6 cellular contexts compared by ENCODE assay signal in genomic region chr3:49804141-49805041, GRCh38. TPM values are rescaled to one million over a fixed set of nuclear protein-coding genes. Genes with fewer than 3 reads are reported as not detected.
DNase-seq lines count a peak whose midpoint lies in the region; ATAC-seq, FAIRE-seq and TF ChIP-seq lines count a peak whose summit lies in the region.

No MANE protein-coding gene starts in this region.

- ATAC-seq in HepG2, result no peak
- no peak for ATAC-seq in GM21381 (IDR thresholded peaks at IDR 0.05; ENCODE audit: unreplicated experiment)

- no peak for TF ChIP-seq CTCF in HepG2 (CRISPR knock-in tag; IDR thresholded peaks at IDR 0.05)

- peaks cover 0 to 4% of the 10 kb centered on the region in 2 donors for H3K27me3 Mint-ChIP-seq in CD8-positive, alpha-beta memory T cell
- H3K27me3 Mint-ChIP-seq in activated CD4-positive, alpha-beta memory T cell treated with anti-CD3 and anti-CD28 coated beads for 36 hours, result peaks cover 8% of the 10 kb centered on the region

- peaks cover 29 to 58% (median 38%) of the 10 kb centered on the region in 3 donors for H3K4me1 Mint-ChIP-seq in CD8-positive, alpha-beta memory T cell
- peaks cover 43% of the 10 kb centered on the region for H3K4me1 Mint-ChIP-seq in activated CD4-positive, alpha-beta memory T cell treated with anti-CD3 and anti-CD28 coated beads for 36 hours (ENCODE audit: low read depth)

- H3K4me1 ChIP-seq in CD8-positive, alpha-beta memory T cell (ENCODE audit: insufficient read depth, low read length), result peaks cover 41% of the 10 kb centered on the region
- peaks cover 79% of the 10 kb centered on the region for H3K4me1 ChIP-seq in HepG2 (ENCODE audit: insufficient read depth, low read length)

- TF ChIP-seq EP300 in HepG2 (IDR thresholded peaks at IDR 0.05; ENCODE audit: low read depth in 2 of 2, low read length in 2 of 2) (no peak), HepG2 (CRISPR knock-in tag; IDR thresholded peaks at IDR 0.05; ENCODE audit: borderline replicate concordance) (no peak)

- CTCF ChIA-PET in CD8-positive, alpha-beta memory T cell (lab: Charles Lee), result interaction anchor here (1.5 to 12.4 kb wide), 6 partner anchors 8 to 265 kb away, joined by 4 to 246 read pairs (median 17); partner anchors contain the start of genes IP6K1 and UBA7
- CTCF ChIA-PET in activated CD4-positive, alpha-beta memory T cell treated with anti-CD3 and anti-CD28 coated beads for 36 hours (lab: Charles Lee), result interaction anchor here (1.0 to 9.3 kb wide), 8 partner anchors 9 to 264 kb away, joined by 3 to 159 read pairs (median 20); partner anchors contain the start of genes IP6K1, MON1A and UBA7
- CTCF ChIA-PET in HepG2 (lab: Yijun Ruan, JAX; ENCODE audit: low intra/inter-chr PET ratio, low total read pairs), result no interaction called here

- no TSS peak for BruUV-seq in HepG2 (replicated peaks; lab: Mats Ljungman, UMichigan)

- H3K27ac Mint-ChIP-seq in CD8-positive, alpha-beta memory T cell, result peak overlapping the region in 5 of 8 donors; percentile 10 to 85 (median 77)
- no peak overlapping the region for H3K27ac Mint-ChIP-seq in activated CD4-positive, alpha-beta memory T cell treated with anti-CD3 and anti-CD28 coated beads for 36 hours

- H3K4me2 ChIP-seq in HepG2 (ENCODE audit: low read depth, low read length), result peak overlapping the region; percentile 93

- H3K27me3 ChIP-seq in CD8-positive, alpha-beta memory T cell (ENCODE audit: insufficient read depth, low read length, poor library complexity, severe bottlenecking), result no peaks in the 10 kb centered on the region
- peaks cover 0 to 12% of the 10 kb centered on the region in 2 experiments; a peak in 3 of 5 replicates for H3K27me3 ChIP-seq in HepG2 (ENCODE audit: control insufficient read depth in 1 of 2, insufficient read depth in 2 of 2, low read length in 2 of 2)

- intact Hi-C loops in activated CD4-positive, alpha-beta memory T cell treated with anti-CD3 and anti-CD28 coated beads for 36 hours (cut with micrococcal nuclease), result no loop called here
- intact Hi-C loops in HepG2 (cut with micrococcal nuclease; ENCODE audit: unreplicated experiment), result no loop called here

- FAIRE-seq in HepG2 (lab: Jason Lieb, UNC), result no peak

- no peak overlapping the region for H3K9ac ChIP-seq in HepG2 (ENCODE audit: insufficient read depth, low read depth, low read length)

- no peaks in the 10 kb centered on the region for H3K36me3 ChIP-seq in CD8-positive, alpha-beta memory T cell (ENCODE audit: insufficient read depth, low read length)
- H3K36me3 ChIP-seq in HepG2 (replicated peaks in 1 of 2; ENCODE audit: control insufficient read depth in 1 of 2, insufficient read depth in 2 of 2, low read length in 2 of 2), result no peaks in the 10 kb centered on the region

- H3K9me3 ChIP-seq in CD8-positive, alpha-beta memory T cell (ENCODE audit: low read length), result no peaks in the 10 kb centered on the region
- no peaks in the 10 kb centered on the region for H3K9me3 ChIP-seq in HepG2 (ENCODE audit: low read length)

- no peak for TF ChIP-seq RAD21 in HepG2 (CRISPR knock-in tag; IDR thresholded peaks at IDR 0.05)

- DNase-seq in CD8-positive, alpha-beta memory T cell, result no peak
- no peak for DNase-seq in activated CD4-positive, alpha-beta memory T cell treated with anti-CD3 and anti-CD28 coated beads for 36 hours
- DNase-seq in HepG2 (ENCODE audit: low spot score), result no peak
- no peak for DNase-seq in NCI-H2171 treated with DMSO at 0.1 percent for 48 hours (lab: John Stamatoyannopoulos, UW)
- no peak for DNase-seq in erythroblast (lab: John Stamatoyannopoulos, UW)

- H3K9me3 Mint-ChIP-seq in CD8-positive, alpha-beta memory T cell, result peaks cover 0 to 2% (median 0%) of the 10 kb centered on the region in 5 donors
- no peaks in the 10 kb centered on the region for H3K9me3 Mint-ChIP-seq in activated CD4-positive, alpha-beta memory T cell treated with anti-CD3 and anti-CD28 coated beads for 36 hours

- H3K36me3 Mint-ChIP-seq in CD8-positive, alpha-beta memory T cell, result peaks cover 0 to 22% (median 1%) of the 10 kb centered on the region in 3 donors
- no peaks in the 10 kb centered on the region for H3K36me3 Mint-ChIP-seq in activated CD4-positive, alpha-beta memory T cell treated with anti-CD3 and anti-CD28 coated beads for 36 hours

- POLR2A ChIA-PET in CD8-positive, alpha-beta memory T cell (lab: Charles Lee), result interaction anchor here (0.6 to 2.6 kb wide), 6 partner anchors 7 to 84 kb away, joined by 3 to 41 read pairs (median 4); partner anchors contain the start of gene UBA7
- POLR2A ChIA-PET in activated CD4-positive, alpha-beta memory T cell treated with anti-CD3 and anti-CD28 coated beads for 36 hours (lab: Charles Lee), result interaction anchor here (2.1 to 2.5 kb wide), 2 partner anchors 9 to 34 kb away, joined by 9 to 17 read pairs; partner anchors contain the start of gene UBA7
- POLR2A ChIA-PET in HepG2 (lab: Yijun Ruan, JAX), result interaction anchor here (1.0 to 2.8 kb wide), 4 partner anchors 8 to 18 kb away, joined by 3 to 22 read pairs (median 9); partner anchors contain the start of genes IP6K1 and UBA7

- in situ Hi-C loops in HepG2 (cut with HindIII; ENCODE audit: extremely low pct_ligation_motif_present, low pct_unique_long_range_greater_than_20kb), result loop anchor here (5.0 to 10.0 kb wide), 2 partner anchors 38 to 100 kb away; partner anchors contain the start of gene MST1R

- no peak overlapping the region for H2AFZ ChIP-seq in HepG2 (ENCODE audit: low read length)

- TF ChIP-seq POLR2A in HepG2 (IDR thresholded peaks at IDR 0.05; ENCODE audit: insufficient read depth in 1 of 2, low read depth in 2 of 2, low read length in 2 of 2) (no peak), erythroblast (IDR thresholded peaks at IDR 0.05; ENCODE audit: low read length) (no peak)

- H3K4me3 Mint-ChIP-seq in CD8-positive, alpha-beta memory T cell, result peak overlapping the region; percentile 83 to 95 (median 91)
- peak overlapping the region; percentile 88 for H3K4me3 Mint-ChIP-seq in activated CD4-positive, alpha-beta memory T cell treated with anti-CD3 and anti-CD28 coated beads for 36 hours

- peak overlapping the region; percentile 91 for H3K4me3 ChIP-seq in CD8-positive, alpha-beta memory T cell (ENCODE audit: low read length)
- H3K4me3 ChIP-seq in HepG2 (replicated peaks in 1 of 3; ENCODE audit: insufficient read depth in 1 of 3, low read depth in 2 of 3, low read length in 3 of 3), result peak overlapping the region in 2 of 3 experiments; percentile 85 to 89; a peak in 3 of 6 replicates

- H3K27ac ChIP-seq in CD8-positive, alpha-beta memory T cell (ENCODE audit: low read depth, low read length), result no peak overlapping the region
- no peak overlapping the region for H3K27ac ChIP-seq in HepG2 (ENCODE audit: extremely low read length, insufficient read depth, low read length)

- WGBS in HepG2 (ENCODE audit: low lambda C conversion rate), result 75% methylated on average over 20 of the region's 26 CpGs

- H4K20me1 ChIP-seq in HepG2 (ENCODE audit: insufficient read depth, low read length), result no peaks in the 10 kb centered on the region

- no peaks in the 10 kb centered on the region for H3K79me2 ChIP-seq in HepG2 (ENCODE audit: insufficient read depth, low read length)

RNA-seq across cellular contexts. Expression of gene INKA1, which starts 1.3 kb away (rescaled TPM):
- 1 to 10 TPM; 1.1 to 1.7 TPM for total RNA-seq in CD8-positive, alpha-beta memory T cell
- polyA plus RNA-seq in CD8-positive, alpha-beta memory T cell, result 1.1 TPM
- total RNA-seq in activated CD4-positive, alpha-beta memory T cell treated with anti-CD3 and anti-CD28 coated beads for 36 hours, result 1 to 10 TPM; 1.0 to 1.2 TPM
- 0.22 TPM in 1 of 2 replicates, not detected in the other for total RNA-seq in HepG2 (2016; rRNA removed; fragmentation: Illumina TruSeq; extraction: Trizol)
- 0.30 TPM in 1 of 2 replicates, not detected in the other for total RNA-seq in HepG2 (2016; cell fraction: cytosol; rRNA removed; fragmentation: Illumina TruSeq; extraction: Trizol; ENCODE audit: low read depth)
- total RNA-seq in HepG2 (2016; cell fraction: insoluble cytoplasmic fraction; rRNA removed; fragmentation: Illumina TruSeq; extraction: Trizol), result 0.15 TPM in 1 of 2 replicates, not detected in the other
- 0.17 and 0.28 TPM in 2 replicates for total RNA-seq in HepG2 (2016; cell fraction: membrane; rRNA removed; fragmentation: Illumina TruSeq; extraction: Trizol)
- not detected in 2 replicates for total RNA-seq in HepG2 (2016; cell fraction: nucleus; rRNA removed; fragmentation: Illumina TruSeq; extraction: Trizol)
- 0.41 and 0.77 TPM in 2 replicates for polyA plus RNA-seq in HepG2 (2011; rRNA removed)
- 0.42 and 0.78 TPM in 2 replicates for polyA plus RNA-seq in HepG2 (2011; cell fraction: cytosol; rRNA removed)
- polyA plus RNA-seq in HepG2 (2011; cell fraction: nucleus; rRNA removed), result 0.34 and 1.1 TPM in 2 replicates
- polyA plus RNA-seq in HepG2 (2012), result 0.28 and 0.42 TPM in 2 replicates
- 0.14 and 0.17 TPM in 2 replicates for polyA plus RNA-seq in HepG2 (2016; cell fraction: cytosol; fragmentation: Illumina TruSeq; extraction: Trizol; ENCODE audit: low read depth)
- 0.23 TPM in 1 of 2 replicates, not detected in the other for polyA plus RNA-seq in HepG2 (2016; cell fraction: insoluble cytoplasmic fraction; fragmentation: Illumina TruSeq; extraction: Trizol; ENCODE audit: low read depth)
- polyA plus RNA-seq in HepG2 (2016; cell fraction: membrane; fragmentation: Illumina TruSeq; extraction: Trizol; ENCODE audit: low read depth), result 0.22 TPM in 1 of 2 replicates, not detected in the other
- polyA plus RNA-seq in HepG2 (2016; cell fraction: nucleus; fragmentation: Illumina TruSeq; extraction: Trizol; ENCODE audit: insufficient read depth, low read depth), result not detected in 2 replicates
- polyA minus RNA-seq in HepG2 (2011; rRNA and poly(A)+ RNA removed; ENCODE audit: low replicate concordance), result 0.38 and 0.82 TPM in 2 replicates
- 0.79 TPM in 1 of 2 replicates, not detected in the other for polyA minus RNA-seq in HepG2 (2011; cell fraction: cytosol; rRNA and poly(A)+ RNA removed)
- 0.50 and 0.64 TPM in 2 replicates for polyA minus RNA-seq in HepG2 (2011; cell fraction: nucleus; rRNA and poly(A)+ RNA removed)

RNA-seq across cellular contexts. Expression of gene CDHR4, which starts 4.7 kb away (rescaled TPM):
- not detected for total RNA-seq in CD8-positive, alpha-beta memory T cell
- not detected for polyA plus RNA-seq in CD8-positive, alpha-beta memory T cell
- under 1 TPM in 1 of 2 experiments, not detected in 1; 0.22 TPM for total RNA-seq in activated CD4-positive, alpha-beta memory T cell treated with anti-CD3 and anti-CD28 coated beads for 36 hours
- not detected in 2 replicates for total RNA-seq in HepG2 (2016; rRNA removed; fragmentation: Illumina TruSeq; extraction: Trizol)
- not detected in 2 replicates for total RNA-seq in HepG2 (2016; cell fraction: cytosol; rRNA removed; fragmentation: Illumina TruSeq; extraction: Trizol; ENCODE audit: low read depth)
- not detected in 2 replicates for total RNA-seq in HepG2 (2016; cell fraction: insoluble cytoplasmic fraction; rRNA removed; fragmentation: Illumina TruSeq; extraction: Trizol)
- total RNA-seq in HepG2 (2016; cell fraction: membrane; rRNA removed; fragmentation: Illumina TruSeq; extraction: Trizol), result not detected in 2 replicates
- total RNA-seq in HepG2 (2016; cell fraction: nucleus; rRNA removed; fragmentation: Illumina TruSeq; extraction: Trizol), result not detected in 2 replicates
- polyA plus RNA-seq in HepG2 (2011; rRNA removed), result 0.21 and 0.26 TPM in 2 replicates
- 0.08 TPM in 1 of 2 replicates, not detected in the other for polyA plus RNA-seq in HepG2 (2011; cell fraction: cytosol; rRNA removed)
- 0.98 and 1.7 TPM in 2 replicates for polyA plus RNA-seq in HepG2 (2011; cell fraction: nucleus; rRNA removed)
- not detected in 2 replicates for polyA plus RNA-seq in HepG2 (2012)
- not detected in 2 replicates for polyA plus RNA-seq in HepG2 (2016; cell fraction: cytosol; fragmentation: Illumina TruSeq; extraction: Trizol; ENCODE audit: low read depth)
- polyA plus RNA-seq in HepG2 (2016; cell fraction: insoluble cytoplasmic fraction; fragmentation: Illumina TruSeq; extraction: Trizol; ENCODE audit: low read depth), result not detected in 2 replicates
- polyA plus RNA-seq in HepG2 (2016; cell fraction: membrane; fragmentation: Illumina TruSeq; extraction: Trizol; ENCODE audit: low read depth), result not detected in 2 replicates
- 0.17 TPM in 1 of 2 replicates, not detected in the other for polyA plus RNA-seq in HepG2 (2016; cell fraction: nucleus; fragmentation: Illumina TruSeq; extraction: Trizol; ENCODE audit: insufficient read depth, low read depth)
- 0.40 TPM in 1 of 2 replicates, not detected in the other for polyA minus RNA-seq in HepG2 (2011; rRNA and poly(A)+ RNA removed; ENCODE audit: low replicate concordance)
- not detected in 2 replicates for polyA minus RNA-seq in HepG2 (2011; cell fraction: cytosol; rRNA and poly(A)+ RNA removed)
- polyA minus RNA-seq in HepG2 (2011; cell fraction: nucleus; rRNA and poly(A)+ RNA removed), result 0.26 TPM in 1 of 2 replicates, not detected in the other

RNA-seq across cellular contexts. Expression of gene UBA7, which starts 9.4 kb away (rescaled TPM):
- total RNA-seq in CD8-positive, alpha-beta memory T cell, result 10 to 100 TPM; 57.8 to 58.3 TPM
- polyA plus RNA-seq in CD8-positive, alpha-beta memory T cell, result 40.7 TPM
- total RNA-seq in activated CD4-positive, alpha-beta memory T cell treated with anti-CD3 and anti-CD28 coated beads for 36 hours, result 10 to 100 TPM; 85.6 to 86.4 TPM
- total RNA-seq in HepG2 (2016; rRNA removed; fragmentation: Illumina TruSeq; extraction: Trizol), result 5.8 and 9.5 TPM in 2 replicates
- 1.7 and 1.9 TPM in 2 replicates for total RNA-seq in HepG2 (2016; cell fraction: cytosol; rRNA removed; fragmentation: Illumina TruSeq; extraction: Trizol; ENCODE audit: low read depth)
- total RNA-seq in HepG2 (2016; cell fraction: insoluble cytoplasmic fraction; rRNA removed; fragmentation: Illumina TruSeq; extraction: Trizol), result 5.7 and 9.9 TPM in 2 replicates
- total RNA-seq in HepG2 (2016; cell fraction: membrane; rRNA removed; fragmentation: Illumina TruSeq; extraction: Trizol), result 1.4 and 1.8 TPM in 2 replicates
- 11.0 and 11.7 TPM in 2 replicates for total RNA-seq in HepG2 (2016; cell fraction: nucleus; rRNA removed; fragmentation: Illumina TruSeq; extraction: Trizol)
- 16.5 and 20.2 TPM in 2 replicates for polyA plus RNA-seq in HepG2 (2011; rRNA removed)
- 6.1 and 8.8 TPM in 2 replicates for polyA plus RNA-seq in HepG2 (2011; cell fraction: cytosol; rRNA removed)
- 175 and 207 TPM in 2 replicates for polyA plus RNA-seq in HepG2 (2011; cell fraction: nucleus; rRNA removed)
- polyA plus RNA-seq in HepG2 (2012), result 8.4 and 9.1 TPM in 2 replicates
- polyA plus RNA-seq in HepG2 (2016; cell fraction: cytosol; fragmentation: Illumina TruSeq; extraction: Trizol; ENCODE audit: low read depth), result 0.49 and 0.55 TPM in 2 replicates
- 3.6 and 4.7 TPM in 2 replicates for polyA plus RNA-seq in HepG2 (2016; cell fraction: insoluble cytoplasmic fraction; fragmentation: Illumina TruSeq; extraction: Trizol; ENCODE audit: low read depth)
- 0.78 and 0.79 TPM in 2 replicates for polyA plus RNA-seq in HepG2 (2016; cell fraction: membrane; fragmentation: Illumina TruSeq; extraction: Trizol; ENCODE audit: low read depth)
- 18.3 and 25.6 TPM in 2 replicates for polyA plus RNA-seq in HepG2 (2016; cell fraction: nucleus; fragmentation: Illumina TruSeq; extraction: Trizol; ENCODE audit: insufficient read depth, low read depth)
- 10.2 and 40.3 TPM in 2 replicates for polyA minus RNA-seq in HepG2 (2011; rRNA and poly(A)+ RNA removed; ENCODE audit: low replicate concordance)
- polyA minus RNA-seq in HepG2 (2011; cell fraction: cytosol; rRNA and poly(A)+ RNA removed), result 7.9 and 8.9 TPM in 2 replicates
- 32.6 and 36.8 TPM in 2 replicates for polyA minus RNA-seq in HepG2 (2011; cell fraction: nucleus; rRNA and poly(A)+ RNA removed)

RNA-seq across cellular contexts. Expression of gene IP6K1, which starts 18.0 kb away (rescaled TPM):
- total RNA-seq in CD8-positive, alpha-beta memory T cell, result 10 to 100 TPM; 37.1 to 47.5 TPM
- 26.1 TPM for polyA plus RNA-seq in CD8-positive, alpha-beta memory T cell
- 10 to 100 TPM; 28.8 to 29.3 TPM for total RNA-seq in activated CD4-positive, alpha-beta memory T cell treated with anti-CD3 and anti-CD28 coated beads for 36 hours
- total RNA-seq in HepG2 (2016; rRNA removed; fragmentation: Illumina TruSeq; extraction: Trizol), result 17.7 and 20.0 TPM in 2 replicates
- 2.3 and 2.4 TPM in 2 replicates for total RNA-seq in HepG2 (2016; cell fraction: cytosol; rRNA removed; fragmentation: Illumina TruSeq; extraction: Trizol; ENCODE audit: low read depth)
- total RNA-seq in HepG2 (2016; cell fraction: insoluble cytoplasmic fraction; rRNA removed; fragmentation: Illumina TruSeq; extraction: Trizol), result 18.9 TPM in 2 replicates
- 10.5 and 11.3 TPM in 2 replicates for total RNA-seq in HepG2 (2016; cell fraction: membrane; rRNA removed; fragmentation: Illumina TruSeq; extraction: Trizol)
- total RNA-seq in HepG2 (2016; cell fraction: nucleus; rRNA removed; fragmentation: Illumina TruSeq; extraction: Trizol), result 14.7 and 20.3 TPM in 2 replicates
- 29.7 and 38.8 TPM in 2 replicates for polyA plus RNA-seq in HepG2 (2011; rRNA removed)
- polyA plus RNA-seq in HepG2 (2011; cell fraction: cytosol; rRNA removed), result 15.7 and 20.5 TPM in 2 replicates
- polyA plus RNA-seq in HepG2 (2011; cell fraction: nucleus; rRNA removed), result 37.9 and 43.4 TPM in 2 replicates
- polyA plus RNA-seq in HepG2 (2012), result 17.1 and 20.6 TPM in 2 replicates
- 1.5 and 2.0 TPM in 2 replicates for polyA plus RNA-seq in HepG2 (2016; cell fraction: cytosol; fragmentation: Illumina TruSeq; extraction: Trizol; ENCODE audit: low read depth)
- polyA plus RNA-seq in HepG2 (2016; cell fraction: insoluble cytoplasmic fraction; fragmentation: Illumina TruSeq; extraction: Trizol; ENCODE audit: low read depth), result 13.9 and 19.8 TPM in 2 replicates
- polyA plus RNA-seq in HepG2 (2016; cell fraction: membrane; fragmentation: Illumina TruSeq; extraction: Trizol; ENCODE audit: low read depth), result 6.2 and 7.7 TPM in 2 replicates
- polyA plus RNA-seq in HepG2 (2016; cell fraction: nucleus; fragmentation: Illumina TruSeq; extraction: Trizol; ENCODE audit: insufficient read depth, low read depth), result 23.1 and 24.9 TPM in 2 replicates
- 99.3 and 116 TPM in 2 replicates for polyA minus RNA-seq in HepG2 (2011; rRNA and poly(A)+ RNA removed; ENCODE audit: low replicate concordance)
- 24.3 and 30.4 TPM in 2 replicates for polyA minus RNA-seq in HepG2 (2011; cell fraction: cytosol; rRNA and poly(A)+ RNA removed)
- 29.6 and 33.9 TPM in 2 replicates for polyA minus RNA-seq in HepG2 (2011; cell fraction: nucleus; rRNA and poly(A)+ RNA removed)

RNA-seq across cellular contexts. Expression of gene TRAIP, which starts 52.0 kb away (rescaled TPM):
- total RNA-seq in CD8-positive, alpha-beta memory T cell, result 10 to 100 TPM; 21.9 to 22.9 TPM
- 1.9 TPM for polyA plus RNA-seq in CD8-positive, alpha-beta memory T cell
- total RNA-seq in activated CD4-positive, alpha-beta memory T cell treated with anti-CD3 and anti-CD28 coated beads for 36 hours, result 10 to 100 TPM; 22.7 to 25.3 TPM
- 13.7 and 23.9 TPM in 2 replicates for total RNA-seq in HepG2 (2016; rRNA removed; fragmentation: Illumina TruSeq; extraction: Trizol)
- total RNA-seq in HepG2 (2016; cell fraction: cytosol; rRNA removed; fragmentation: Illumina TruSeq; extraction: Trizol; ENCODE audit: low read depth), result 9.1 and 11.5 TPM in 2 replicates
- 13.0 and 22.4 TPM in 2 replicates for total RNA-seq in HepG2 (2016; cell fraction: insoluble cytoplasmic fraction; rRNA removed; fragmentation: Illumina TruSeq; extraction: Trizol)
- total RNA-seq in HepG2 (2016; cell fraction: membrane; rRNA removed; fragmentation: Illumina TruSeq; extraction: Trizol), result 11.7 and 13.4 TPM in 2 replicates
- 28.5 and 36.3 TPM in 2 replicates for total RNA-seq in HepG2 (2016; cell fraction: nucleus; rRNA removed; fragmentation: Illumina TruSeq; extraction: Trizol)
- polyA plus RNA-seq in HepG2 (2011; rRNA removed), result 13.9 and 15.1 TPM in 2 replicates
- polyA plus RNA-seq in HepG2 (2011; cell fraction: cytosol; rRNA removed), result 14.0 and 14.3 TPM in 2 replicates
- 42.9 and 44.0 TPM in 2 replicates for polyA plus RNA-seq in HepG2 (2011; cell fraction: nucleus; rRNA removed)
- 7.3 and 9.8 TPM in 2 replicates for polyA plus RNA-seq in HepG2 (2012)
- 4.6 and 5.0 TPM in 2 replicates for polyA plus RNA-seq in HepG2 (2016; cell fraction: cytosol; fragmentation: Illumina TruSeq; extraction: Trizol; ENCODE audit: low read depth)
- polyA plus RNA-seq in HepG2 (2016; cell fraction: insoluble cytoplasmic fraction; fragmentation: Illumina TruSeq; extraction: Trizol; ENCODE audit: low read depth), result 12.2 and 16.5 TPM in 2 replicates
- polyA plus RNA-seq in HepG2 (2016; cell fraction: membrane; fragmentation: Illumina TruSeq; extraction: Trizol; ENCODE audit: low read depth), result 9.0 TPM in 2 replicates
- 45.6 and 54.0 TPM in 2 replicates for polyA plus RNA-seq in HepG2 (2016; cell fraction: nucleus; fragmentation: Illumina TruSeq; extraction: Trizol; ENCODE audit: insufficient read depth, low read depth)
- 23.5 and 39.7 TPM in 2 replicates for polyA minus RNA-seq in HepG2 (2011; rRNA and poly(A)+ RNA removed; ENCODE audit: low replicate concordance)
- polyA minus RNA-seq in HepG2 (2011; cell fraction: cytosol; rRNA and poly(A)+ RNA removed), result 5.6 and 7.4 TPM in 2 replicates
- 17.3 and 17.4 TPM in 2 replicates for polyA minus RNA-seq in HepG2 (2011; cell fraction: nucleus; rRNA and poly(A)+ RNA removed)
